In the genomic region with DNA sequence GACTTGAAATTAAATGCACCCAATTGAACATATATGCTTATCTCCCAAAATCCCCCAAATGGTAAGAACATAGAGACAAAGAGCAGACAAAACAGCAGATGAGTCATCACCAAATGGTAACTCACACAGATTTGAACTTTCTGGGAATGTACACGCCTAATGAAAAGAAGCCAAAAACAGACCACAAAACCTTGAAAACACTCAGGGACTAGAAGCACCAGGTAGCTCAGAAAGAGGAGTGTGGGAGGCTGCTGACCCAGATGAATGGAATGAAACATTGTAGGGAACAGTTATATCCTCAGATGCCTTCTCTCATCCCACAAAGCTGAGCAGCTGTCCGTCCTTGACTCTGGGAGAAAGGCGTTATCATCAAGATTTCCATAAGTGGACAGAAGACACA, we compare ENCODE assay signal across 2 cellular contexts.
TF ChIP-seq lines count a peak whose summit lies in the region.

No MANE protein-coding gene starts in this region.

TF ChIP-seq in IMR-90, 13 proteins besides CTCF, POLR2A, EP300 and RAD21:
- TF ChIP-seq MAFK (IDR thresholded peaks at IDR 0.05; ENCODE audit: low read depth, low read length) (no peak), FOS (IDR thresholded peaks at IDR 0.05; ENCODE audit: low read depth, low read length) (peak; percentile 5; the same call in 1 of the 2 replicates)

TF ChIP-seq in H1, 55 proteins besides CTCF, POLR2A, EP300 and RAD21:
- TF ChIP-seq SRF (IDR thresholded peaks at IDR 0.05; ENCODE audit: low read depth, low read length) (no peak), GABPA (IDR thresholded peaks at IDR 0.05; ENCODE audit: borderline replicate concordance, insufficient read depth, low read length) (no peak), CBX5 (IDR thresholded peaks at IDR 0.05; ENCODE audit: low read depth, low read length) (no peak), ATF3 (IDR thresholded peaks at IDR 0.05; ENCODE audit: insufficient read depth, low read depth, low read length) (no peak), HDAC6 (IDR thresholded peaks at IDR 0.05; ENCODE audit: low read depth, low read length) (no peak), ASH2L (IDR thresholded peaks at IDR 0.05; ENCODE audit: low read length) (no peak), EZH2 (IDR thresholded peaks at IDR 0.05; ENCODE audit: low read depth, low read length, severe bottlenecking) (no peak), PHF8 (conservative IDR thresholded peaks at IDR 0.05; ENCODE audit: low read depth, low read length) (no peak), RXRA (IDR thresholded peaks at IDR 0.05; ENCODE audit: insufficient read depth, low read depth, low read length) (no peak), TAF7 (optimal IDR thresholded peaks at IDR 0.05; ENCODE audit: borderline replicate concordance, low read depth, low read length) (no peak), JUND (IDR thresholded peaks at IDR 0.05; ENCODE audit: low read length) (no peak), RNF2 (IDR thresholded peaks at IDR 0.05; ENCODE audit: borderline replicate concordance, low read depth, low read length, missing control alignments, poor library complexity, severe bottlenecking) (no peak), KDM1A (IDR thresholded peaks at IDR 0.05; ENCODE audit: borderline replicate concordance, low read length) (no peak), CHD2 (IDR thresholded peaks at IDR 0.05; ENCODE audit: low read length) (no peak), SIRT6 (IDR thresholded peaks at IDR 0.05; ENCODE audit: low read length) (no peak)
